21 cellular contexts compared by ENCODE assay signal in the genomic region with DNA sequence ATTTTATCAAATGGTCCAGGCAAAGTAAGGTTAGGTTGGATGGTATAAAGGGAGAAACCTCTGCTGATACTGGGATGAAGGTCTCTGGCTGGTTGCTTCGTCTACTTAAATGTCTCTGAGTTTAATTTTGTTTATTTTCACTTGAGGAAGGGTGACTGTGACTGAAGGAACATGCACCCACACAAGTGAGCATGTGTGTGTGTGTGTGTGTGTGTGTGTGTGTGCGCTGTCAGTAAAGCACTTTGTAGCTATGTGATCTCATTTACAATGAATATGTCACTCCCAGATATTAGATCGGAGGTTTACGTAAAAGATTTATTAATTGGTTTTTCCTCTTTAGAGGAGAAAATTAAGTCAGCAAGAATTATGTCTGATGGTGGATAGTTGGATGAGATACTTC. TPM values are rescaled to one million over a fixed set of nuclear protein-coding genes. Genes with fewer than 3 reads are reported as not detected.
A peak's percentile ranks its signal among the peaks of the same experiment; 100 is the strongest.
DNase-seq lines count a peak whose midpoint lies in the region; ATAC-seq, FAIRE-seq and TF ChIP-seq lines count a peak whose summit lies in the region.
"Had no signal": no experiment of that assay in that cellular context is flagged by ENCODE, and none has a peak within 500 bp of the region (broad histone marks: within the 10 kb centered on the region; RNA-seq: fewer than 3 reads in every experiment).

No MANE protein-coding gene starts in this region.

- H3K4me1 ChIP-seq in HEK293 (ENCODE audit: control insufficient read depth, insufficient read depth, low read length) (no peaks in the 10 kb centered on the region), H1 (replicated peaks in 1 of 4; ENCODE audit: control insufficient read depth in 3 of 4, insufficient read depth in 4 of 4, low read length in 3 of 4) (peaks cover 10 to 33% (median 21%) of the 10 kb centered on the region in 4 experiments), mucosa of rectum (ENCODE audit: control insufficient read depth in 2 of 2, insufficient read depth in 2 of 2, low read length in 2 of 2) (peaks cover 21 to 26% of the 10 kb centered on the region in 2 donors)

- no peak overlapping the region for H3K18ac ChIP-seq in H1 (ENCODE audit: extremely low read depth, low read length)

- peaks cover 93 to 99% (median 97%) of the 10 kb centered on the region in 4 experiments for H3K27me3 ChIP-seq in H1 (replicated peaks in 1 of 4; ENCODE audit: control insufficient read depth in 3 of 4, extremely low read depth in 1 of 4, insufficient read depth in 3 of 4, low read length in 3 of 4)
- peaks cover 28 to 38% of the 10 kb centered on the region in 2 donors for H3K27me3 ChIP-seq in mucosa of rectum (ENCODE audit: control insufficient read depth in 2 of 2, insufficient read depth in 2 of 2, low read length in 2 of 2)

- 52% methylated on average over 4 of the region's 4 CpGs; no CpG with 5 or more reads in 1 of the 2 experiments for WGBS in H1 (ENCODE audit: extremely low coverage in 1 of 2, insufficient coverage in 1 of 2, insufficient read length in 1 of 2, insufficient replicate concordance in 2 of 2, low coverage in 1 of 2, low lambda C conversion rate in 2 of 2, missing lambda C conversion rate in 1 of 2), 2 experiments

- no peak overlapping the region for H2AK5ac ChIP-seq in H1 (ENCODE audit: low read depth, low read length)

- H3K9ac ChIP-seq in H1 (replicated peaks in 1 of 4; ENCODE audit: extremely low read depth in 1 of 4, low read depth in 3 of 4, low read length in 3 of 4) (no peak overlapping the region), mucosa of rectum (ENCODE audit: low read depth in 1 of 2, low read length in 2 of 2) (peak overlapping the region; percentile 83 to 94)
- H3K9ac ChIP-seq: BLaER1 had no signal

- no peak overlapping the region for H3K4me3 ChIP-seq in HEK293 (ENCODE audit: low read depth, low read length)
- H3K4me3 ChIP-seq in H1 (ENCODE audit: extremely low read depth in 1 of 4, insufficient read depth in 2 of 4, low read depth in 3 of 4, low read length in 4 of 4): no peak overlapping the region
- H3K4me3 ChIP-seq in mucosa of rectum (ENCODE audit: low read length in 2 of 2): peak overlapping the region; percentile 70 to 87
- H3K4me3 ChIP-seq: BLaER1 had no signal

- no peak for DNase-seq in H1 (ENCODE audit: low read depth in 1 of 2, low spot score in 2 of 2)
- no peak for DNase-seq in substantia nigra (lab: John Stamatoyannopoulos, UW)
- DNase-seq: 8988T; Calu3; CD4-positive, alpha-beta memory T cell; DMS79 treated with DMSO at 0.1 percent for 48 hours; GF-D8; GOT3; H9; KBM-7 had no signal

- H4K8ac ChIP-seq in H1 (ENCODE audit: extremely low read depth, insufficient read depth, low read length): no peak overlapping the region

- CTCF ChIA-PET in HEK293 (lab: Yijun Ruan, JAX): interaction anchor here (0.5 to 2.3 kb wide), 8 partner anchors 9 to 284 kb away, joined by 3 to 8 read pairs (median 3); no protein-coding TSS in a partner anchor
- CTCF ChIA-PET in H1 (lab: Charles Lee; ENCODE audit: partially characterized antibody): interaction anchor here (0.7 to 3.5 kb wide), 12 partner anchors 7 to 269 kb away, joined by 3 to 40 read pairs (median 4); no protein-coding TSS in a partner anchor

- no peak overlapping the region for H2BK12ac ChIP-seq in H1 (ENCODE audit: low read depth, low read length)

- H3K79me1 ChIP-seq in H1 (ENCODE audit: low read depth, low read length): no peaks in the 10 kb centered on the region

- H4K5ac ChIP-seq in H1 (ENCODE audit: insufficient read length, low read depth, low read length): no peak overlapping the region

- H3K27ac ChIP-seq in HEK293 (ENCODE audit: extremely low read depth, low read depth, low read length) (no peak overlapping the region), H1 (ENCODE audit: low read depth, low read length) (no peak overlapping the region), mucosa of rectum (ENCODE audit: low read depth in 2 of 2, low read length in 2 of 2) (peak overlapping the region; percentile 65 to 96), substantia nigra (ENCODE audit: low read depth, low read length, poor library complexity, severe bottlenecking) (no peak overlapping the region)
- H3K27ac ChIP-seq: BLaER1 had no signal

- H2BK5ac ChIP-seq in H1 (ENCODE audit: low read depth, low read length): no peak overlapping the region

- 0 out of 2 replicates have a peak overlapping the region, but pooled peaks have one; percentile 32 for H2BK20ac ChIP-seq in H1 (ENCODE audit: low read length)

- H3K23me2 ChIP-seq in H1 (ENCODE audit: low read depth, low read length): peaks cover 12% of the 10 kb centered on the region; the same call in 1 of the 2 replicates

- H2AFZ ChIP-seq in H1 (ENCODE audit: low read length): no peak overlapping the region

- H3K4me2 ChIP-seq in H1 (ENCODE audit: insufficient read depth in 1 of 2, low read depth in 2 of 2, low read length in 2 of 2): no peak overlapping the region
- H3K4me2 ChIP-seq: BLaER1 had no signal

- POLR2A ChIA-PET in HEK293 (lab: Yijun Ruan, JAX) (no interaction called here), H1 (lab: Charles Lee; ENCODE audit: partially characterized antibody) (no interaction called here)

- no peaks in the 10 kb centered on the region for H3K9me3 ChIP-seq in HEK293 (ENCODE audit: control insufficient read depth, insufficient read depth, low read depth, low read length)
- no peaks in the 10 kb centered on the region; a peak in 1 of 4 replicates for H3K9me3 ChIP-seq in H1 (ENCODE audit: insufficient read depth in 2 of 2, low read depth in 1 of 2, low read length in 1 of 2)
- no peaks in the 10 kb centered on the region for H3K9me3 ChIP-seq in mucosa of rectum (ENCODE audit: control insufficient read depth in 2 of 2, low read length in 2 of 2)

- peaks cover 14 to 23% of the 10 kb centered on the region in 2 experiments for H4K20me1 ChIP-seq in H1 (replicated peaks in 1 of 2; ENCODE audit: control insufficient read depth in 1 of 2, insufficient read depth in 2 of 2, low read length in 2 of 2)

- no peak overlapping the region for H4K91ac ChIP-seq in H1 (replicated peaks; ENCODE audit: insufficient read length, low read length)

- no peak overlapping the region for H3K56ac ChIP-seq in H1 (replicated peaks; ENCODE audit: insufficient read length, low read depth, low read length)

- no peaks in the 10 kb centered on the region for H3K79me2 ChIP-seq in H1 (ENCODE audit: control insufficient read depth in 1 of 2, insufficient read depth in 2 of 2, low read length in 2 of 2)

- H2BK15ac ChIP-seq in H1 (ENCODE audit: low read length): no peak overlapping the region

- no peak for ATAC-seq in HG03045 (IDR thresholded peaks at IDR 0.05; ENCODE audit: unreplicated experiment)
- no peak for ATAC-seq in HG02852 (IDR thresholded peaks at IDR 0.05; ENCODE audit: unreplicated experiment)
- no peak for ATAC-seq in GM19324 (IDR thresholded peaks at IDR 0.05; ENCODE audit: low FRiP score, unreplicated experiment)
- ATAC-seq: HepG2 had no signal

- H3K14ac ChIP-seq in H1 (ENCODE audit: insufficient read length): no peak overlapping the region

- TF ChIP-seq EP300 in H1 (IDR thresholded peaks at IDR 0.05; ENCODE audit: borderline replicate concordance in 1 of 2, low read depth in 2 of 2, low read length in 2 of 2): no peak

- no peak overlapping the region for H3K4ac ChIP-seq in H1 (replicated peaks; ENCODE audit: insufficient read length, low read depth, low read length)

- TF ChIP-seq CTCF in HEK293 (tag by site-specific recombination; IDR thresholded peaks at IDR 0.05) (no peak), H1 (IDR thresholded peaks at IDR 0.05; ENCODE audit: control extremely low read depth in 1 of 3, insufficient read depth in 1 of 3, low read depth in 1 of 3, low read length in 3 of 3) (no peak)

- no peak for FAIRE-seq in H1 (lab: Jason Lieb, UNC)
- FAIRE-seq: HepG2 had no signal

- no peak overlapping the region for H3K23ac ChIP-seq in H1 (ENCODE audit: insufficient read length)

- no peak overlapping the region for H2BK120ac ChIP-seq in H1 (replicated peaks; ENCODE audit: low read depth, low read length)

- H3K36me3 ChIP-seq in HEK293 (ENCODE audit: control insufficient read depth in 2 of 2, insufficient read depth in 1 of 2, low read length in 2 of 2) (no peaks in the 10 kb centered on the region), H1 (ENCODE audit: control insufficient read depth in 2 of 4, insufficient read depth in 4 of 4, low read length in 3 of 4) (peaks cover 0 to 10% (median 0%) of the 10 kb centered on the region in 4 experiments; a peak in 1 of 8 replicates), mucosa of rectum (ENCODE audit: control insufficient read depth in 2 of 2, insufficient read depth in 2 of 2, low read length in 2 of 2) (peaks cover 0 to 3% of the 10 kb centered on the region in 2 donors)
- H3K36me3 ChIP-seq: BLaER1 had no signal

- TF ChIP-seq RAD21 in H1 (IDR thresholded peaks at IDR 0.05 in 1 of 2, conservative IDR thresholded peaks at IDR 0.05 in 1 of 2; ENCODE audit: low read depth in 2 of 2, low read length in 2 of 2): no peak

- no peak for TF ChIP-seq POLR2A in H1 (IDR thresholded peaks at IDR 0.05; ENCODE audit: control extremely low read depth in 1 of 2, low read depth in 2 of 2, low read length in 2 of 2)

TF ChIP-seq in HEK293, 187 proteins besides CTCF, POLR2A, EP300 and RAD21 (continues in another document):
- peak; percentile 23; the same call in 1 of the 2 replicates for TF ChIP-seq EGR2 (tag by site-specific recombination; IDR thresholded peaks at IDR 0.05; ENCODE audit: low read depth)

TF ChIP-seq in H1, 55 proteins besides CTCF, POLR2A, EP300 and RAD21 (continues in another document):
- TF ChIP-seq CBX8 (IDR thresholded peaks at IDR 0.05; ENCODE audit: borderline replicate concordance, low read depth, low read length): peak; percentile 9; the same call in 1 of the 2 replicates

RNA-seq across cellular contexts. Expression of a gene that starts 4.4 kb away (rescaled TPM):
- not detected in 2 replicates for total RNA-seq in H1 (2021; fragmentation: NEBNext Ultra II Directional; extraction: Animal tissue kit (Norgen Biotek cat#: 25700))
- not detected in 2 replicates for polyA plus RNA-seq in H1 (2011; rRNA removed)
- polyA plus RNA-seq in H1 (2011; cell fraction: cytosol; rRNA removed): not detected
- not detected for polyA plus RNA-seq in H1 (2011; cell fraction: nucleus; rRNA removed)
- 0.04 TPM in 1 of 4 replicates, not detected in the others for polyA plus RNA-seq in H1 (2012, experiment 1 of 2)
- not detected for polyA plus RNA-seq in H1 (2012, experiment 2 of 2)
- under 0.01 TPM for polyA plus RNA-seq in H1 (2013, experiment 1 of 2)
- polyA plus RNA-seq in H1 (2013, experiment 2 of 2): not detected
- 0.02 TPM in 1 of 2 replicates, not detected in the other for polyA minus RNA-seq in H1 (2011; rRNA and poly(A)+ RNA removed)
- polyA minus RNA-seq in H1 (2011; cell fraction: cytosol; rRNA and poly(A)+ RNA removed): not detected
- not detected for polyA minus RNA-seq in H1 (2011; cell fraction: nucleus; rRNA and poly(A)+ RNA removed)
- total RNA-seq: H9 had no signal
- polyA plus RNA-seq: AG04450 had no signal

RNA-seq across cellular contexts. Expression of a gene that starts 26.1 kb away (rescaled TPM):
- total RNA-seq in H1 (2021; fragmentation: NEBNext Ultra II Directional; extraction: Animal tissue kit (Norgen Biotek cat#: 25700)): 0.27 TPM in 1 of 2 replicates, not detected in the other
- 0.18 and 0.22 TPM in 2 replicates for polyA plus RNA-seq in H1 (2011; rRNA removed)
- polyA plus RNA-seq in H1 (2011; cell fraction: cytosol; rRNA removed): 0.04 TPM
- polyA plus RNA-seq in H1 (2011; cell fraction: nucleus; rRNA removed): 0.10 TPM
- 0.25 to 0.52 TPM (median 0.38 TPM) in 4 replicates for polyA plus RNA-seq in H1 (2012, experiment 1 of 2)
- 0.26 TPM for polyA plus RNA-seq in H1 (2012, experiment 2 of 2)
- 0.10 TPM for polyA plus RNA-seq in H1 (2013, experiment 1 of 2)
- 0.17 TPM for polyA plus RNA-seq in H1 (2013, experiment 2 of 2)
- polyA minus RNA-seq in H1 (2011; rRNA and poly(A)+ RNA removed): 0.17 TPM in 1 of 2 replicates, not detected in the other
- polyA minus RNA-seq in H1 (2011; cell fraction: cytosol; rRNA and poly(A)+ RNA removed): not detected
- polyA minus RNA-seq in H1 (2011; cell fraction: nucleus; rRNA and poly(A)+ RNA removed): not detected
- total RNA-seq: A673; Calu3; CD4-positive, alpha-beta memory T cell; HepG2 had no signal
- polyA plus RNA-seq: AG04450; CD14-positive monocyte; CD4-positive, alpha-beta memory T cell; HepG2; IgD-negative memory B cell had no signal

Comparison
In these comparisons a context has a peak if more than half of its experiments do, and no peak if none do; other contexts are left out.
1. H3K27ac ChIP-seq: peak in mucosa of rectum (2 of 2); none in HEK293 (single experiment), H1 (single experiment) and substantia nigra (single experiment).
2. H3K4me3 ChIP-seq: peak in mucosa of rectum (2 of 2); none in HEK293 (single experiment) and H1 (0 of 4).
3. H3K9ac ChIP-seq: peak in mucosa of rectum (2 of 2); none in H1 (0 of 4).